ENCODE assay signal across 9 cellular contexts in the genomic region with DNA sequence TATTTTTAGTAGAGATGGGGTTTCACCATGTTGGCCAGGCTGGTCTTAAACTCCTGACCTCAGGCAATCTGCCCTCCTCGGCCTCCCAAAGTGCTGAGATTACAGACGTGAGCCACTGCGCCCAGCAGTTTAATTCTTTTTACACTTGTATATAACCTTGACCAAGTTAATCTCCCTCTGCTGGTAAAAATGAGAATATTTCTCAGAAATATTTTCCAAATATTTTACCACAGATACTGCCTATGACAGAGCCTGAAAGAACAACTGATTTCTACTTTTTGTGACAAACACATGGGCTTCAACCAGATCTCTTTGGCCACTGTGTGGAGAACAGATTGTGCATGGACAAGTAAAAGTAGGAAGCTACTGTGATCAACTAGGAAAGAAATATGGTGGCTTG. TPM values are rescaled to one million over a fixed set of nuclear protein-coding genes. Genes with fewer than 3 reads are reported as not detected.
DNase-seq lines count a peak whose midpoint lies in the region; ATAC-seq, FAIRE-seq and TF ChIP-seq lines count a peak whose summit lies in the region.
"Had no signal": no experiment of that assay in that cellular context is flagged by ENCODE, and none has a peak within 500 bp of the region (broad histone marks: within the 10 kb centered on the region; RNA-seq: fewer than 3 reads in every experiment).

No MANE protein-coding gene starts in this region.

- no peak for ATAC-seq in CD8-positive, alpha-beta T cell
- ATAC-seq in GM21723 (IDR thresholded peaks at IDR 0.05; ENCODE audit: unreplicated experiment): no peak
- ATAC-seq in GM19455 (IDR thresholded peaks at IDR 0.05; ENCODE audit: unreplicated experiment): no peak

- no peak overlapping the region for H3K4me3 Mint-ChIP-seq in CD8-positive, alpha-beta T cell
- H3K4me3 Mint-ChIP-seq in activated CD4-positive, alpha-beta T cell treated with anti-CD3 and anti-CD28 coated beads, Interleukin-2, amount 10 ng/mL, durations not matched to agents 24 days and 14 days: no peak overlapping the region
- no peak overlapping the region for H3K4me3 Mint-ChIP-seq in Calu3 (ENCODE audit: low read depth, unreplicated experiment)

- no peaks in the 10 kb centered on the region for H3K9me3 ChIP-seq in CD8-positive, alpha-beta T cell (ENCODE audit: low read length)

- H3K27me3 ChIP-seq in CD8-positive, alpha-beta T cell (ENCODE audit: insufficient read depth, low read length): no peaks in the 10 kb centered on the region
- H3K27me3 ChIP-seq in bronchial epithelial cell (ENCODE audit: control insufficient read depth, insufficient read depth, low read length): no peaks in the 10 kb centered on the region

- H3K36me3 Mint-ChIP-seq in CD8-positive, alpha-beta T cell: no peaks in the 10 kb centered on the region
- H3K36me3 Mint-ChIP-seq in activated CD4-positive, alpha-beta T cell treated with anti-CD3 and anti-CD28 coated beads, Interleukin-2, amount 10 ng/mL, durations not matched to agents 24 days and 14 days (ENCODE audit: low read depth): no peaks in the 10 kb centered on the region
- no peaks in the 10 kb centered on the region for H3K36me3 Mint-ChIP-seq in Calu3 (ENCODE audit: insufficient read depth, unreplicated experiment)

- peaks cover 12% of the 10 kb centered on the region for H3K27me3 Mint-ChIP-seq in CD8-positive, alpha-beta T cell (ENCODE audit: low read depth)
- H3K27me3 Mint-ChIP-seq in activated CD4-positive, alpha-beta T cell treated with anti-CD3 and anti-CD28 coated beads, Interleukin-2, amount 10 ng/mL, durations not matched to agents 24 days and 14 days: peaks cover 5% of the 10 kb centered on the region
- H3K27me3 Mint-ChIP-seq in Calu3 (ENCODE audit: unreplicated experiment): no peaks in the 10 kb centered on the region

- H3K4me1 ChIP-seq in CD8-positive, alpha-beta T cell (ENCODE audit: insufficient read depth, low read length): no peaks in the 10 kb centered on the region

- no peaks in the 10 kb centered on the region for H3K4me1 Mint-ChIP-seq in CD8-positive, alpha-beta T cell (ENCODE audit: low read depth)
- H3K4me1 Mint-ChIP-seq in activated CD4-positive, alpha-beta T cell treated with anti-CD3 and anti-CD28 coated beads, Interleukin-2, amount 10 ng/mL, durations not matched to agents 24 days and 14 days: peaks cover 11% of the 10 kb centered on the region
- no peaks in the 10 kb centered on the region for H3K4me1 Mint-ChIP-seq in Calu3 (ENCODE audit: low read depth, unreplicated experiment)

- no peak for FAIRE-seq in bronchial epithelial cell (lab: Jason Lieb, UNC)

- no peak overlapping the region for H3K27ac ChIP-seq in CD8-positive, alpha-beta T cell (ENCODE audit: low read depth, low read length)

- POLR2A ChIA-PET in CD8-positive, alpha-beta T cell (lab: Charles Lee): interaction anchor here (0.6 kb wide), 1 partner anchor 141 kb away, joined by 3 read pairs; no protein-coding TSS in a partner anchor

- BruUV-seq in Calu3 (replicated peaks; lab: Mats Ljungman, UMichigan): no TSS peak

- peak; percentile 39 for TF ChIP-seq CTCF in CD8-positive, alpha-beta T cell (IDR thresholded peaks at IDR 0.05)
- TF ChIP-seq CTCF in bronchial epithelial cell (IDR thresholded peaks at IDR 0.05; ENCODE audit: insufficient read depth, low read length, severe bottlenecking): no peak
- TF ChIP-seq CTCF in Calu3 (IDR thresholded peaks at IDR 0.05; ENCODE audit: unreplicated experiment): no peak

- no peaks in the 10 kb centered on the region for H3K9me3 Mint-ChIP-seq in CD8-positive, alpha-beta T cell
- H3K9me3 Mint-ChIP-seq in activated CD4-positive, alpha-beta T cell treated with anti-CD3 and anti-CD28 coated beads, Interleukin-2, amount 10 ng/mL, durations not matched to agents 24 days and 14 days: no peaks in the 10 kb centered on the region
- no peaks in the 10 kb centered on the region for H3K9me3 Mint-ChIP-seq in Calu3 (ENCODE audit: low read depth, unreplicated experiment)

- CTCF ChIA-PET in CD8-positive, alpha-beta T cell (lab: Charles Lee): interaction anchor here (0.6 to 7.9 kb wide), 10 partner anchors 12 to 412 kb away, joined by 3 to 119 read pairs (median 4); no protein-coding TSS in a partner anchor
- CTCF ChIA-PET in Calu3 (lab: Charles Lee): interaction anchor here (0.6 to 1.2 kb wide), 4 partner anchors 11 to 91 kb away, joined by 3 read pairs; no protein-coding TSS in a partner anchor

- H3K27ac Mint-ChIP-seq in CD8-positive, alpha-beta T cell: no peak overlapping the region
- no peak overlapping the region for H3K27ac Mint-ChIP-seq in activated CD4-positive, alpha-beta T cell treated with anti-CD3 and anti-CD28 coated beads, Interleukin-2, amount 10 ng/mL, durations not matched to agents 24 days and 14 days
- no peak overlapping the region for H3K27ac Mint-ChIP-seq in Calu3 (ENCODE audit: unreplicated experiment)

- H3K4me3 ChIP-seq in CD8-positive, alpha-beta T cell (ENCODE audit: low read depth, low read length): no peak overlapping the region
- H3K4me3 ChIP-seq in bronchial epithelial cell (ENCODE audit: low read depth, low read length): no peak overlapping the region

- intact Hi-C loops in CD8-positive, alpha-beta T cell (cut with DNase I, micrococcal nuclease): no loop called here
- intact Hi-C loops in activated CD4-positive, alpha-beta T cell treated with anti-CD3 and anti-CD28 coated beads, Interleukin-2, amount 10 ng/mL, durations not matched to agents 24 days and 14 days (cut with micrococcal nuclease): no loop called here
- intact Hi-C loops in Calu3 (cut with micrococcal nuclease; ENCODE audit: unreplicated experiment): loop anchor here (10.0 kb wide), 1 partner anchor 244 kb away; no protein-coding TSS in a partner anchor

- no peak for DNase-seq in CD8-positive, alpha-beta T cell
- DNase-seq in LoVo (ENCODE audit: low spot score): peak; percentile 32
- peak; percentile 42 for DNase-seq in bronchial epithelial cell (ENCODE audit: low read depth)
- DNase-seq in myocyte (ENCODE audit: low read depth): peak; percentile 30
- no peak for DNase-seq in activated CD4-positive, alpha-beta T cell treated with anti-CD3 and anti-CD28 coated beads, Interleukin-2, amount 10 ng/mL, durations not matched to agents 24 days and 14 days
- DNase-seq in Calu3: no peak
- DNase-seq: NCI-H1092 had no signal

- no peaks in the 10 kb centered on the region for H3K36me3 ChIP-seq in CD8-positive, alpha-beta T cell (ENCODE audit: insufficient read depth, low read length)
- no peaks in the 10 kb centered on the region for H3K36me3 ChIP-seq in bronchial epithelial cell (ENCODE audit: control insufficient read depth, insufficient read depth, low read length)

RNA-seq across cellular contexts. Expression of a gene that starts 21.2 kb away (rescaled TPM):
- total RNA-seq in CD8-positive, alpha-beta T cell: not detected
- total RNA-seq in bronchial epithelial cell (6.3 and 12.5 TPM in 2 replicates), myocyte (9.3 and 12.0 TPM in 2 replicates), Calu3 (2022) (26.6 and 26.8 TPM in 2 replicates)
- polyA plus RNA-seq in myocyte (2012): 7.7 TPM
- 0.26 and 0.63 TPM in 2 replicates for total RNA-seq in activated CD4-positive, alpha-beta T cell treated with anti-CD3 and anti-CD28 coated beads, Interleukin-2, amount 10 ng/mL, durations not matched to agents 24 days and 14 days

Comparison
In these comparisons a context has a peak if more than half of its experiments do, and no peak if none do; other contexts are left out.
1. DNase-seq: peak in LoVo (single experiment), bronchial epithelial cell (single experiment) and myocyte (single experiment); none in CD8-positive, alpha-beta T cell (0 of 7), activated CD4-positive, alpha-beta T cell treated with anti-CD3 and anti-CD28 coated beads, Interleukin-2, amount 10 ng/mL, durations not matched to agents 24 days and 14 days (single experiment) and Calu3 (single experiment).